In the genomic region with DNA sequence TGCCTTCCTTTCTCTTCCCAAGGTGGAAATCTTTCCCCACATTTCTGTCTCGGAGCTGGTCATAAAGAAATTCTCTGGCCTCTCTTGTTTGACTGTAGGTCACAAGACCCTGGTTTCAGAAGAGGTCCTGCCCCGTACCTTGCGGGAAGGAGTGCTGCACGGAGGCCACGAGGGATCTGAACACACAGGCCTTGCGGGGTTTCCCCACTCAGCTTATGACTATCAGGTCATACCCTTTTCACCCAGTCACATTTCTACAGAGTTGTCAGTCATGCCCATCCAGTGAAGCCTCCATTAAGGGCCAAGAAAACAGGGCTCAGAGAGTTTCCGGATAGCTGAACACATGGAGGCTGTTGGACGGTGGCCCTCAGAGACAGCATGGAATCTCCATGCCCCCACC, we compare ENCODE assay signal across 1 cellular context.
TF ChIP-seq lines count a peak whose summit lies in the region.

No MANE protein-coding gene starts in this region.

TF ChIP-seq in HepG2, 621 proteins besides CTCF, POLR2A, EP300 and RAD21:
- TF ChIP-seq, protein P1, sequence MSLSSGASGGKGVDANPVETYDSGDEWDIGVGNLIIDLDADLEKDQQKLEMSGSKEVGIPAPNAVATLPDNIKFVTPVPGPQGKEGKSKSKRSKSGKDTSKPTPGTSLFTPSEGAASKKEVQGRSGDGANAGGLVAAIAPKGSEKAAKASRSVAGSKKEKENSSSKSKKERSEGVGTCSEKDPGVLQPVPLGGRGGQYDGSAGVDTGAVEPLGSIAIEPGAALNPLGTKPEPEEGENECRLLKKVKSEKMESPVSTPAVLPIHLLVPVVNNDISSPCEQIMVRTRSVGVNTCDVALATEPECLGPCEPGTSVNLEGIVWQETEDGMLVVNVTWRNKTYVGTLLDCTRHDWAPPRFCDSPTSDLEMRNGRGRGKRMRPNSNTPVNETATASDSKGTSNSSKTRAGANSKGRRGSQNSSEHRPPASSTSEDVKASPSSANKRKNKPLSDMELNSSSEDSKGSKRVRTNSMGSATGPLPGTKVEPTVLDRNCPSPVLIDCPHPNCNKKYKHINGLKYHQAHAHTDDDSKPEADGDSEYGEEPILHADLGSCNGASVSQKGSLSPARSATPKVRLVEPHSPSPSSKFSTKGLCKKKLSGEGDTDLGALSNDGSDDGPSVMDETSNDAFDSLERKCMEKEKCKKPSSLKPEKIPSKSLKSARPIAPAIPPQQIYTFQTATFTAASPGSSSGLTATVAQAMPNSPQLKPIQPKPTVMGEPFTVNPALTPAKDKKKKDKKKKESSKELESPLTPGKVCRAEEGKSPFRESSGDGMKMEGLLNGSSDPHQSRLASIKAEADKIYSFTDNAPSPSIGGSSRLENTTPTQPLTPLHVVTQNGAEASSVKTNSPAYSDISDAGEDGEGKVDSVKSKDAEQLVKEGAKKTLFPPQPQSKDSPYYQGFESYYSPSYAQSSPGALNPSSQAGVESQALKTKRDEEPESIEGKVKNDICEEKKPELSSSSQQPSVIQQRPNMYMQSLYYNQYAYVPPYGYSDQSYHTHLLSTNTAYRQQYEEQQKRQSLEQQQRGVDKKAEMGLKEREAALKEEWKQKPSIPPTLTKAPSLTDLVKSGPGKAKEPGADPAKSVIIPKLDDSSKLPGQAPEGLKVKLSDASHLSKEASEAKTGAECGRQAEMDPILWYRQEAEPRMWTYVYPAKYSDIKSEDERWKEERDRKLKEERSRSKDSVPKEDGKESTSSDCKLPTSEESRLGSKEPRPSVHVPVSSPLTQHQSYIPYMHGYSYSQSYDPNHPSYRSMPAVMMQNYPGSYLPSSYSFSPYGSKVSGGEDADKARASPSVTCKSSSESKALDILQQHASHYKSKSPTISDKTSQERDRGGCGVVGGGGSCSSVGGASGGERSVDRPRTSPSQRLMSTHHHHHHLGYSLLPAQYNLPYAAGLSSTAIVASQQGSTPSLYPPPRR (CRISPR knock-in tag; IDR thresholded peaks at IDR 0.05; ENCODE audit: borderline replicate concordance): no peak
- TF ChIP-seq, protein P2, sequence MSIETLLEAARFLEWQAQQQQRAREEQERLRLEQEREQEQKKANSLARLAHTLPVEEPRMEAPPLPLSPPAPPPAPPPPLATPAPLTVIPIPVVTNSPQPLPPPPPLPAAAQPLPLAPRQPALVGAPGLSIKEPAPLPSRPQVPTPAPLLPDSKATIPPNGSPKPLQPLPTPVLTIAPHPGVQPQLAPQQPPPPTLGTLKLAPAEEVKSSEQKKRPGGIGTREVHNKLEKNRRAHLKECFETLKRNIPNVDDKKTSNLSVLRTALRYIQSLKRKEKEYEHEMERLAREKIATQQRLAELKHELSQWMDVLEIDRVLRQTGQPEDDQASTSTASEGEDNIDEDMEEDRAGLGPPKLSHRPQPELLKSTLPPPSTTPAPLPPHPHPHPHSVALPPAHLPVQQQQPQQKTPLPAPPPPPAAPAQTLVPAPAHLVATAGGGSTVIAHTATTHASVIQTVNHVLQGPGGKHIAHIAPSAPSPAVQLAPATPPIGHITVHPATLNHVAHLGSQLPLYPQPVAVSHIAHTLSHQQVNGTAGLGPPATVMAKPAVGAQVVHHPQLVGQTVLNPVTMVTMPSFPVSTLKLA (IDR thresholded peaks at IDR 0.05): no peak
- TF ChIP-seq TEAD2 (CRISPR knock-in tag; IDR thresholded peaks at IDR 0.05): no peak
- TF ChIP-seq, protein P3, sequence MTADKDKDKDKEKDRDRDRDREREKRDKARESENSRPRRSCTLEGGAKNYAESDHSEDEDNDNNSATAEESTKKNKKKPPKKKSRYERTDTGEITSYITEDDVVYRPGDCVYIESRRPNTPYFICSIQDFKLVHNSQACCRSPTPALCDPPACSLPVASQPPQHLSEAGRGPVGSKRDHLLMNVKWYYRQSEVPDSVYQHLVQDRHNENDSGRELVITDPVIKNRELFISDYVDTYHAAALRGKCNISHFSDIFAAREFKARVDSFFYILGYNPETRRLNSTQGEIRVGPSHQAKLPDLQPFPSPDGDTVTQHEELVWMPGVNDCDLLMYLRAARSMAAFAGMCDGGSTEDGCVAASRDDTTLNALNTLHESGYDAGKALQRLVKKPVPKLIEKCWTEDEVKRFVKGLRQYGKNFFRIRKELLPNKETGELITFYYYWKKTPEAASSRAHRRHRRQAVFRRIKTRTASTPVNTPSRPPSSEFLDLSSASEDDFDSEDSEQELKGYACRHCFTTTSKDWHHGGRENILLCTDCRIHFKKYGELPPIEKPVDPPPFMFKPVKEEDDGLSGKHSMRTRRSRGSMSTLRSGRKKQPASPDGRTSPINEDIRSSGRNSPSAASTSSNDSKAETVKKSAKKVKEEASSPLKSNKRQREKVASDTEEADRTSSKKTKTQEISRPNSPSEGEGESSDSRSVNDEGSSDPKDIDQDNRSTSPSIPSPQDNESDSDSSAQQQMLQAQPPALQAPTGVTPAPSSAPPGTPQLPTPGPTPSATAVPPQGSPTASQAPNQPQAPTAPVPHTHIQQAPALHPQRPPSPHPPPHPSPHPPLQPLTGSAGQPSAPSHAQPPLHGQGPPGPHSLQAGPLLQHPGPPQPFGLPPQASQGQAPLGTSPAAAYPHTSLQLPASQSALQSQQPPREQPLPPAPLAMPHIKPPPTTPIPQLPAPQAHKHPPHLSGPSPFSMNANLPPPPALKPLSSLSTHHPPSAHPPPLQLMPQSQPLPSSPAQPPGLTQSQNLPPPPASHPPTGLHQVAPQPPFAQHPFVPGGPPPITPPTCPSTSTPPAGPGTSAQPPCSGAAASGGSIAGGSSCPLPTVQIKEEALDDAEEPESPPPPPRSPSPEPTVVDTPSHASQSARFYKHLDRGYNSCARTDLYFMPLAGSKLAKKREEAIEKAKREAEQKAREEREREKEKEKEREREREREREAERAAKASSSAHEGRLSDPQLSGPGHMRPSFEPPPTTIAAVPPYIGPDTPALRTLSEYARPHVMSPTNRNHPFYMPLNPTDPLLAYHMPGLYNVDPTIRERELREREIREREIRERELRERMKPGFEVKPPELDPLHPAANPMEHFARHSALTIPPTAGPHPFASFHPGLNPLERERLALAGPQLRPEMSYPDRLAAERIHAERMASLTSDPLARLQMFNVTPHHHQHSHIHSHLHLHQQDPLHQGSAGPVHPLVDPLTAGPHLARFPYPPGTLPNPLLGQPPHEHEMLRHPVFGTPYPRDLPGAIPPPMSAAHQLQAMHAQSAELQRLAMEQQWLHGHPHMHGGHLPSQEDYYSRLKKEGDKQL (CRISPR knock-in tag; IDR thresholded peaks at IDR 0.05; ENCODE audit: low read depth): no peak
- TF ChIP-seq KMT2A (CRISPR knock-in tag; IDR thresholded peaks at IDR 0.05): no peak
- no peak for TF ChIP-seq ISX (CRISPR knock-in tag; conservative IDR thresholded peaks at IDR 0.05)
- no peak for TF ChIP-seq PAX8 (CRISPR knock-in tag; IDR thresholded peaks at IDR 0.05; ENCODE audit: borderline replicate concordance)
- TF ChIP-seq MEF2D (CRISPR knock-in tag; IDR thresholded peaks at IDR 0.05): no peak
- TF ChIP-seq ZNF713 (CRISPR knock-in tag; IDR thresholded peaks at IDR 0.05): no peak
- TF ChIP-seq, protein P4, sequence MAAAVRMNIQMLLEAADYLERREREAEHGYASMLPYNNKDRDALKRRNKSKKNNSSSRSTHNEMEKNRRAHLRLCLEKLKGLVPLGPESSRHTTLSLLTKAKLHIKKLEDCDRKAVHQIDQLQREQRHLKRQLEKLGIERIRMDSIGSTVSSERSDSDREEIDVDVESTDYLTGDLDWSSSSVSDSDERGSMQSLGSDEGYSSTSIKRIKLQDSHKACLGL (CRISPR knock-in tag; IDR thresholded peaks at IDR 0.05): no peak
- no peak for TF ChIP-seq ZBTB3 (CRISPR knock-in tag; IDR thresholded peaks at IDR 0.05; ENCODE audit: borderline replicate concordance, low read depth)
- TF ChIP-seq FOXP1 (IDR thresholded peaks at IDR 0.05): no peak
- no peak for TF ChIP-seq FOXP1 (CRISPR knock-in tag; IDR thresholded peaks at IDR 0.05)
